In genomic region chr13:31431722-31432137, GRCh38 we compare ENCODE assay signal across 8 cellular contexts.
DNase-seq lines count a peak whose midpoint lies in the region; TF ChIP-seq lines count a peak whose summit lies in the region.

No MANE protein-coding gene starts in this region.

- no peaks in the 10 kb centered on the region for H3K36me3 ChIP-seq in A673 (ENCODE audit: insufficient read depth, low read length, poor library complexity, severe bottlenecking)

- no TSS peak for BruUV-seq in A673 (replicated peaks; lab: Mats Ljungman, UMichigan)
- no TSS peak for BruUV-seq in MCF 10A (replicated peaks; lab: Mats Ljungman, UMichigan)

- POLR2A ChIA-PET in A673 (lab: Charles Lee; ENCODE audit: low non-redundant PET) = no interaction called here
- POLR2A ChIA-PET in MCF 10A (lab: Yijun Ruan, JAX) = interaction anchor here (0.6 to 1.0 kb wide), 2 partner anchors 217 to 361 kb away, joined by 3 read pairs; no protein-coding TSS in a partner anchor

- H3K4me3 Mint-ChIP-seq in MCF 10A (ENCODE audit: unreplicated experiment) = no peak overlapping the region

- intact Hi-C loops in A673 (cut with micrococcal nuclease; ENCODE audit: unreplicated experiment) = loop anchor here (1.0 to 5.0 kb wide), 3 partner anchors 106 to 366 kb away; no protein-coding TSS in a partner anchor
- intact Hi-C loops in MCF 10A (cut with micrococcal nuclease) = loop anchor here (1.0 kb wide), 2 partner anchors 311 to 366 kb away; no protein-coding TSS in a partner anchor

- no peak overlapping the region for H3K27ac ChIP-seq in A673 (ENCODE audit: low read depth, low read length, poor library complexity, severe bottlenecking)

- no peaks in the 10 kb centered on the region for H3K9me3 Mint-ChIP-seq in MCF 10A (ENCODE audit: unreplicated experiment)

- H3K27ac Mint-ChIP-seq in MCF 10A (ENCODE audit: low read depth, unreplicated experiment) = no peak overlapping the region

- no peaks in the 10 kb centered on the region for H3K36me3 Mint-ChIP-seq in MCF 10A (ENCODE audit: insufficient read depth, unreplicated experiment)

- H3K4me1 Mint-ChIP-seq in MCF 10A (ENCODE audit: insufficient read depth, unreplicated experiment) = no peaks in the 10 kb centered on the region

- CTCF ChIA-PET in A673 (lab: Charles Lee) = interaction anchor here (0.8 kb wide), 1 partner anchor 106 kb away, joined by 3 read pairs; no protein-coding TSS in a partner anchor
- CTCF ChIA-PET in MCF 10A (lab: Yijun Ruan, JAX) = interaction anchor here (0.5 to 1.5 kb wide), 42 partner anchors 9 to 1128 kb away, joined by 3 to 22 read pairs (median 4); no protein-coding TSS in a partner anchor

- H3K27me3 ChIP-seq in A673 (replicated peaks; ENCODE audit: insufficient read depth, low read depth, low read length, poor library complexity) = no peaks in the 10 kb centered on the region

- H3K9me3 ChIP-seq in A673 (ENCODE audit: low read depth, low read length, poor library complexity, severe bottlenecking) = no peaks in the 10 kb centered on the region

- H3K4me3 ChIP-seq in A673 (ENCODE audit: low read depth, low read length, poor library complexity, severe bottlenecking) = no peak overlapping the region

- DNase-seq in A673 (ENCODE audit: low spot score) = peak; percentile 54
- peak in 45 of 76 experiments; percentile 2 to 63 (median 30) for DNase-seq in HUDEP-2 (lab: John Stamatoyannopoulos, UW; ENCODE audit: unreplicated experiment in 76 of 76)
- peak in 3 of 5 donors; percentile 8 to 14 (median 13) for DNase-seq in T-helper 1 cell
- DNase-seq in MCF 10A (ENCODE audit: unreplicated experiment) = peak; percentile 55
- DNase-seq in kidney tubule cell (ENCODE audit: low spot score) = peak; percentile 38
- DNase-seq in stimulated activated CD8-positive, alpha-beta memory T cell treated with anti-CD3 and anti-CD28 coated beads, Interleukin-15, amount 100 ng/mL, for 1 hour (ENCODE audit: low read depth) = peak; percentile 24
- no peak for DNase-seq in effector CD8-positive, alpha-beta T cell (lab: John Stamatoyannopoulos, UW)

- peaks cover 38% of the 10 kb centered on the region for H3K27me3 Mint-ChIP-seq in MCF 10A (ENCODE audit: insufficient read depth, unreplicated experiment)

- peak; percentile 70 for TF ChIP-seq CTCF in A673 (conservative IDR thresholded peaks at IDR 0.05; ENCODE audit: low read depth, low read length)
- TF ChIP-seq CTCF in GM12874 (IDR thresholded peaks at IDR 0.05; ENCODE audit: insufficient read depth, low read depth, low read length) = peak; percentile 82
- TF ChIP-seq CTCF in MCF 10A (IDR thresholded peaks at IDR 0.05; ENCODE audit: unreplicated experiment) = peak; percentile 88

- H3K4me1 ChIP-seq in A673 (ENCODE audit: insufficient read depth, low read length, poor library complexity, severe bottlenecking) = no peaks in the 10 kb centered on the region
